Comparison of ENCODE assay signal across 8 cellular contexts in genomic region chr17:76382305-76382802, GRCh38. TPM values are rescaled to one million over a fixed set of nuclear protein-coding genes. Genes with fewer than 3 reads are reported as not detected.
DNase-seq lines count a peak whose midpoint lies in the region; ATAC-seq and TF ChIP-seq lines count a peak whose summit lies in the region.

No MANE protein-coding gene starts in this region.

- intact Hi-C loops in activated CD4-positive, alpha-beta memory T cell treated with anti-CD3 and anti-CD28 coated beads for 36 hours (cut with micrococcal nuclease), result loop anchor here (10.0 kb wide), 1 partner anchor 248 kb away; no protein-coding TSS in a partner anchor
- intact Hi-C loops in posterior vena cava (cut with DNase I), result no loop called here

- peaks cover 0 to 65% (median 18%) of the 10 kb centered on the region in 3 donors for H3K4me1 ChIP-seq in gastroesophageal sphincter

- H3K9me3 Mint-ChIP-seq in activated CD4-positive, alpha-beta memory T cell treated with anti-CD3 and anti-CD28 coated beads for 36 hours, result no peaks in the 10 kb centered on the region

- peak overlapping the region in 3 of 4 donors; percentile 81 to 87 (median 83) for H3K27ac ChIP-seq in gastroesophageal sphincter

- TF ChIP-seq POLR2A in gastroesophageal sphincter (IDR thresholded peaks at IDR 0.05), result no peak

- H3K4me3 Mint-ChIP-seq in activated CD4-positive, alpha-beta memory T cell treated with anti-CD3 and anti-CD28 coated beads for 36 hours, result peak overlapping the region; percentile 78

- H3K27ac Mint-ChIP-seq in activated CD4-positive, alpha-beta memory T cell treated with anti-CD3 and anti-CD28 coated beads for 36 hours, result peak overlapping the region; percentile 35

- peaks cover 57% of the 10 kb centered on the region for H3K27me3 ChIP-seq in gastroesophageal sphincter

- H3K4me3 ChIP-seq in GM12864 (ENCODE audit: low read depth, low read length) (peak overlapping the region; percentile 72), gastroesophageal sphincter (peak overlapping the region; percentile 47 to 71)

- POLR2A ChIA-PET in activated CD4-positive, alpha-beta memory T cell treated with anti-CD3 and anti-CD28 coated beads for 36 hours (lab: Charles Lee), result interaction anchor here (1.1 to 1.7 kb wide), 2 partner anchors 29 to 404 kb away, joined by 3 to 10 read pairs; partner anchors contain the start of genes ACOX1 and PRPSAP1

- H3K9me3 ChIP-seq in gastroesophageal sphincter, result no peaks in the 10 kb centered on the region

- CTCF ChIA-PET in activated CD4-positive, alpha-beta memory T cell treated with anti-CD3 and anti-CD28 coated beads for 36 hours (lab: Charles Lee), result interaction anchor here (0.6 to 8.6 kb wide), 4 partner anchors 12 to 478 kb away, joined by 3 to 97 read pairs (median 27); partner anchors contain the start of gene PRPSAP1

- no peak for DNase-seq in GM12864 (ENCODE audit: low read depth)
- DNase-seq in activated CD4-positive, alpha-beta memory T cell treated with anti-CD3 and anti-CD28 coated beads for 36 hours, result peak; percentile 45
- DNase-seq in posterior vena cava (ENCODE audit: low spot score), result peak; percentile 86
- no peak for DNase-seq in NCI-H524 treated with DMSO at 0.1 percent for 48 hours (lab: John Stamatoyannopoulos, UW)
- DNase-seq in NCI-H526 (lab: John Stamatoyannopoulos, UW), result no peak

- H3K27me3 Mint-ChIP-seq in activated CD4-positive, alpha-beta memory T cell treated with anti-CD3 and anti-CD28 coated beads for 36 hours, result no peaks in the 10 kb centered on the region

- no peaks in the 10 kb centered on the region for H3K36me3 Mint-ChIP-seq in activated CD4-positive, alpha-beta memory T cell treated with anti-CD3 and anti-CD28 coated beads for 36 hours

- peaks cover 8% of the 10 kb centered on the region for H3K4me1 Mint-ChIP-seq in activated CD4-positive, alpha-beta memory T cell treated with anti-CD3 and anti-CD28 coated beads for 36 hours (ENCODE audit: low read depth)

- TF ChIP-seq CTCF in GM12864 (IDR thresholded peaks at IDR 0.05; ENCODE audit: low read depth, low read length, missing control alignments), result no peak
- TF ChIP-seq CTCF in gastroesophageal sphincter (IDR thresholded peaks at IDR 0.05), result no peak

- TF ChIP-seq EP300 in gastroesophageal sphincter (IDR thresholded peaks at IDR 0.05), result no peak

- no peaks in the 10 kb centered on the region for H3K36me3 ChIP-seq in gastroesophageal sphincter

- 30 to 33% methylated on average over 2 to 10 of the region's 21 CpGs for WGBS in gastroesophageal sphincter (ENCODE audit: low coverage in 1 of 2), 2 donors

- ATAC-seq in gastroesophageal sphincter (no peak), HG03045 (IDR thresholded peaks at IDR 0.05; ENCODE audit: unreplicated experiment) (no peak), HG02678 (IDR thresholded peaks at IDR 0.05; ENCODE audit: unreplicated experiment) (no peak)

RNA-seq across cellular contexts. Expression of gene SPHK1, which starts 2.1 kb away (rescaled TPM):
- total RNA-seq in activated CD4-positive, alpha-beta memory T cell treated with anti-CD3 and anti-CD28 coated beads for 36 hours, result 10 to 100 TPM in 1 of 2 experiments, 1 to 10 TPM in 1; 9.9 to 11.4 TPM
- total RNA-seq in gastroesophageal sphincter (10 to 100 TPM; 14.7 to 29.2 (median 18.9) TPM), posterior vena cava (10 to 100 TPM; 13.8 to 36.6 TPM)

RNA-seq across cellular contexts. Expression of gene PRPSAP1, which starts 28.6 kb away (rescaled TPM):
- total RNA-seq in activated CD4-positive, alpha-beta memory T cell treated with anti-CD3 and anti-CD28 coated beads for 36 hours, result 10 to 100 TPM; 40.1 to 42.1 TPM
- total RNA-seq in gastroesophageal sphincter (10 to 100 TPM; 44.7 to 48.5 (median 46.6) TPM), posterior vena cava (10 to 100 TPM; 33.7 to 34.8 TPM)

Comparison
In these comparisons a context has a peak if more than half of its experiments do, and no peak if none do; other contexts are left out.
1. DNase-seq: peak in activated CD4-positive, alpha-beta memory T cell treated with anti-CD3 and anti-CD28 coated beads for 36 hours (single experiment) and posterior vena cava (single experiment); none in GM12864 (single experiment), NCI-H524 treated with DMSO at 0.1 percent for 48 hours (single experiment) and NCI-H526 (0 of 2).